ENCODE assay signal across 8 cellular contexts in the genomic region with DNA sequence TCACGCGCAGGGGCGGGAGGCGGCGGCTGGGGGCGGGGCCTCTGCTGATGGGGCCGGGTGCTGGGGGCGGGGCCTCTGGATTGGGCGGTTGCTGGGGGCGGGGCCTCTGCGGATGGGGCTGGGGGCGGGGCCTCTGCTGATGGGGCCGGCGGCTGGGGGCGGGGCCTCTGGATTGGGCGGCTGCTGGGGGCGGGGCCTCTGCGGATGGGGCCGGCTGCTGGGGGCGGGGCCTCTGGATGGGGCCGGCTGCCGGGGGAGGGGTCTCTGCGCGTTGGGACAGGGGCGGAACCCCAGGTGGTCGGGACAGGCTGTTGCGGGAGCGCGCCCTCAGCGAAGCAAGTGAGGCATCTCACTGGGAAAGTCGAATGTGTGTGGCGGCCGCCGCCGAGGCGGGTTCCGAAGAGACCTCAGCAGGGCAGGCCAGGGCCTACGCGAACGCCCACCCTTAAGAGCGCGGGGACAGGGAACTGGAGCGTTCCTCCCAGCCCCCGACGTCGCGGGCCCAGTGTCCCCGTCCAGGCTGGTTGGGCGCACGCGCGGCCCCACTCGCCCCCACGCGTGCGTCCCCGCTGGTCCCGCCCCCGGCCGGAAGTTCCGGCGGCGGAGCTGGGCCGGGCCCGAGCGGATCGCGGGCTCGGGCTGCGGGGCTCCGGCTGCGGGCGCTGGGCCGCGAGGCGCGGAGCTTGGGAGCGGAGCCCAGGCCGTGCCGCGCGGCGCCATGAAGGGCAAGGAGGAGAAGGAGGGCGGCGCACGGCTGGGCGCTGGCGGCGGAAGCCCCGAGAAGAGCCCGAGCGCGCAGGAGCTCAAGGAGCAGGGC. TPM values are rescaled to one million over a fixed set of nuclear protein-coding genes. Genes with fewer than 3 reads are reported as not detected.
DNase-seq lines count a peak whose midpoint lies in the region; ATAC-seq lines count a peak whose summit lies in the region.

A gene (plus strand): TSS at position 603 of the 817 bp plus-strand sequence. CDS start 116 bp downstream, at position 719.

- intact Hi-C loops in right cardiac atrium (cut with DNase I): no loop called here

- H3K36me3 ChIP-seq in H7 (replicated peaks; ENCODE audit: control insufficient read depth, insufficient read depth, low read length): peaks cover 11% of the 10 kb centered on the region

- peak; percentile 56 for DNase-seq in DMS153 (lab: John Stamatoyannopoulos, UW)
- peak; percentile 99 for DNase-seq in H7
- peak; percentile 44 for DNase-seq in NCI-H1105 (lab: John Stamatoyannopoulos, UW)
- peak; percentile 83 for DNase-seq in T-helper 22 cell (ENCODE audit: low read depth)
- DNase-seq in anterior cingulate cortex (lab: John Stamatoyannopoulos, UW): peak in 56 of 58 donors; percentile 53 to 97 (median 86)
- peak; percentile 89 to 96 (median 95) for DNase-seq in right cardiac atrium
- DNase-seq in pulmonary artery endothelial cell (ENCODE audit: low read depth, low spot score): peak; percentile 44
- peak; percentile 92 for DNase-seq in ureter (ENCODE audit: low spot score)

- H3K4me3 ChIP-seq in H7 (ENCODE audit: insufficient read depth, low read depth, low read length) (peak within 1 kb of the TSS; percentile 90), right cardiac atrium (ENCODE audit: low read length) (peak within 1 kb of the TSS; percentile 77)

- WGBS in right cardiac atrium: under 1% methylated on average over 93 of the region's 93 CpGs

- H3K9me3 ChIP-seq in right cardiac atrium (ENCODE audit: control insufficient read depth, low read length): no peaks in the 10 kb centered on the region

- peak; percentile 69 to 71 for ATAC-seq in right cardiac atrium

- peaks cover 7% of the 10 kb centered on the region for H3K4me1 ChIP-seq in right cardiac atrium (ENCODE audit: control insufficient read depth, insufficient read depth, low read length)

- H3K27ac ChIP-seq in right cardiac atrium (ENCODE audit: low read length): peak within 1 kb of the TSS; percentile 96

- H3K27me3 ChIP-seq in H7 (ENCODE audit: control insufficient read depth, insufficient read depth, low read length) (no peaks in the 10 kb centered on the region), right cardiac atrium (ENCODE audit: control insufficient read depth, insufficient read depth) (no peaks in the 10 kb centered on the region)

RNA-seq across cellular contexts. Expression of the gene that starts here (rescaled TPM):
- total RNA-seq in H7 (2014; rRNA removed; shearing (Covaris generic)): 85.3 and 115 TPM in 2 replicates
- total RNA-seq in right cardiac atrium (100 to 1,000 TPM; 114 to 121 (median 119) TPM), pulmonary artery endothelial cell (131 and 146 TPM in 2 replicates), ureter (118 TPM)
- 126 TPM for polyA plus RNA-seq in right cardiac atrium

Comparison
In these comparisons a context has a peak if more than half of its experiments do, and no peak if none do; other contexts are left out.
1. Peak in every context shown above with its lines: DNase-seq, ATAC-seq, H3K4me3 ChIP-seq and H3K27ac ChIP-seq.
2. DNase-seq: peak in every context shown above with its lines; median percentile 99 in H7; 95 in right cardiac atrium; 92 in ureter; 86 in anterior cingulate cortex; 83 in T-helper 22 cell; 56 in DMS153; 44 in NCI-H1105; 44 in pulmonary artery endothelial cell.